15 cellular contexts compared by ENCODE assay signal in genomic region chr22:47310601-47311000, GRCh38.
DNase-seq lines count a peak whose midpoint lies in the region; ATAC-seq and TF ChIP-seq lines count a peak whose summit lies in the region.
"Had no signal": no experiment of that assay in that cellular context is flagged by ENCODE, and none has a peak within 500 bp of the region (broad histone marks: within the 10 kb centered on the region; RNA-seq: fewer than 3 reads in every experiment).

No MANE protein-coding gene starts in this region.

- H3K27ac ChIP-seq in PC-3 (ENCODE audit: low read length) (peak overlapping the region; percentile 83), brain microvascular endothelial cell (no peak overlapping the region)
- H3K27ac ChIP-seq in CD4-positive, alpha-beta T cell (ENCODE audit: low read depth, low read length), result no peak overlapping the region

- no peaks in the 10 kb centered on the region for H3F3A ChIP-seq in PC-3 (ENCODE audit: low read length, unreplicated experiment)

- peaks cover 3% of the 10 kb centered on the region for H3K9me3 Mint-ChIP-seq in Calu3 (ENCODE audit: low read depth, unreplicated experiment)
- H3K9me3 Mint-ChIP-seq in CD4-positive, alpha-beta T cell, result peaks cover 11% of the 10 kb centered on the region

- no peaks in the 10 kb centered on the region for H3K36me3 ChIP-seq in PC-3 (ENCODE audit: low read depth, low read length)
- no peaks in the 10 kb centered on the region for H3K36me3 ChIP-seq in kidney epithelial cell (ENCODE audit: control insufficient read depth, insufficient read depth, low read length)
- no peaks in the 10 kb centered on the region for H3K36me3 ChIP-seq in brain microvascular endothelial cell (replicated peaks)
- H3K36me3 ChIP-seq: BE2C had no signal

- no peak overlapping the region for H3K4me3 Mint-ChIP-seq in Calu3 (ENCODE audit: low read depth, unreplicated experiment)
- H3K4me3 Mint-ChIP-seq in CD4-positive, alpha-beta T cell, result no peak overlapping the region
- H3K4me3 Mint-ChIP-seq: CD8-positive, alpha-beta T cell had no signal

- no peaks in the 10 kb centered on the region for H3K9me2 ChIP-seq in PC-3 (replicated peaks; ENCODE audit: low read length)

- peak overlapping the region; percentile 27 for H3K4me2 ChIP-seq in PC-3 (ENCODE audit: low read length)

- no peaks in the 10 kb centered on the region for H4K20me1 ChIP-seq in PC-3 (ENCODE audit: low read length)

- peak overlapping the region; percentile 50 for H3K27ac Mint-ChIP-seq in Calu3 (ENCODE audit: unreplicated experiment)
- no peak overlapping the region for H3K27ac Mint-ChIP-seq in CD4-positive, alpha-beta T cell
- H3K27ac Mint-ChIP-seq: CD8-positive, alpha-beta T cell had no signal

- POLR2A ChIA-PET in PC-3 (lab: Charles Lee; ENCODE audit: unreplicated experiment), result no interaction called here
- POLR2A ChIA-PET in CD4-positive, alpha-beta T cell (lab: Charles Lee), result no interaction called here

- H3K4me3 ChIP-seq in PC-3 (ENCODE audit: low read length), result peak overlapping the region; percentile 7; the same call in 1 of the 2 replicates
- no peak overlapping the region for H3K4me3 ChIP-seq in astrocyte of the spinal cord (ENCODE audit: low read depth, low read length)
- H3K4me3 ChIP-seq in kidney epithelial cell (ENCODE audit: low read depth, low read length), result no peak overlapping the region
- H3K4me3 ChIP-seq in brain microvascular endothelial cell (ENCODE audit: low read depth, low read length), result no peak overlapping the region

- no peaks in the 10 kb centered on the region for H3K27me3 ChIP-seq in PC-3 (ENCODE audit: low read length)
- no peaks in the 10 kb centered on the region for H3K27me3 ChIP-seq in kidney epithelial cell (ENCODE audit: control insufficient read depth, insufficient read depth, low read length)
- H3K27me3 ChIP-seq in CD4-positive, alpha-beta T cell (ENCODE audit: control insufficient read depth, insufficient read depth, low read length), result no peaks in the 10 kb centered on the region
- no peaks in the 10 kb centered on the region for H3K27me3 ChIP-seq in brain microvascular endothelial cell (replicated peaks)
- H3K27me3 ChIP-seq: BE2C had no signal

- peak; percentile 85 for ATAC-seq in PC-3
- ATAC-seq in CD4-positive, alpha-beta T cell (ENCODE audit: poor library complexity), result no peak
- ATAC-seq: CD8-positive, alpha-beta T cell had no signal

- peaks cover 19% of the 10 kb centered on the region for H3K4me1 Mint-ChIP-seq in Calu3 (ENCODE audit: low read depth, unreplicated experiment)
- no peaks in the 10 kb centered on the region for H3K4me1 Mint-ChIP-seq in CD4-positive, alpha-beta T cell (ENCODE audit: low read depth)

- H3K9me3 ChIP-seq in PC-3 (ENCODE audit: low read length), result no peaks in the 10 kb centered on the region
- no peaks in the 10 kb centered on the region for H3K9me3 ChIP-seq in CD4-positive, alpha-beta T cell (ENCODE audit: control insufficient read depth, low read length)
- H3K9me3 ChIP-seq: BE2C had no signal

- no peaks in the 10 kb centered on the region for H3K36me3 Mint-ChIP-seq in Calu3 (ENCODE audit: insufficient read depth, unreplicated experiment)
- no peaks in the 10 kb centered on the region for H3K36me3 Mint-ChIP-seq in CD4-positive, alpha-beta T cell (ENCODE audit: low read depth)
- H3K36me3 Mint-ChIP-seq: CD8-positive, alpha-beta T cell had no signal

- in situ Hi-C loops in astrocyte of the spinal cord (cut with HindIII; ENCODE audit: low sequenced_read_pairs), result no loop called here
- in situ Hi-C loops in brain microvascular endothelial cell (cut with HindIII; ENCODE audit: low pct_ligation_motif_present, low sequenced_read_pairs), result no loop called here

- H3K4me1 ChIP-seq in PC-3 (ENCODE audit: insufficient read depth, low read length), result peaks cover 37% of the 10 kb centered on the region
- H3K4me1 ChIP-seq: BE2C had no signal

- peak overlapping the region; percentile 19; the same call in 1 of the 2 replicates for H3K9ac ChIP-seq in PC-3 (ENCODE audit: low read length)

- DNase-seq in Calu3 (no peak), PC-3 (peak; percentile 94), astrocyte of the spinal cord (ENCODE audit: low read depth, low spot score) (peak; percentile 32), kidney epithelial cell (ENCODE audit: low read depth) (peak; percentile 43), NCI-H1436 treated with DMSO at 0.1 percent for 48 hours (lab: John Stamatoyannopoulos, UW) (no peak), brain microvascular endothelial cell (no peak)
- DNase-seq in CD4-positive, alpha-beta T cell, result no peak
- no peak for DNase-seq in stimulated activated CD4-positive, alpha-beta T cell treated with anti-CD3 and anti-CD28 coated beads, Interleukin-12 subunit alpha, Interleukin-12 subunit beta, amount 100 ng/mL, for 4 hours
- DNase-seq: ACHN; BE2C; CD8-positive, alpha-beta T cell; NCI-H146; NCI-H345; NCI-H69; SHP77 had no signal

- CTCF ChIA-PET in Calu3 (lab: Charles Lee) (no interaction called here), PC-3 (lab: Charles Lee) (no interaction called here)
- CTCF ChIA-PET in CD4-positive, alpha-beta T cell (lab: Charles Lee), result no interaction called here

- no peaks in the 10 kb centered on the region for H3K27me3 Mint-ChIP-seq in Calu3 (ENCODE audit: unreplicated experiment)
- H3K27me3 Mint-ChIP-seq in CD4-positive, alpha-beta T cell, result peaks cover 5% of the 10 kb centered on the region

- no peak overlapping the region for H2AFZ ChIP-seq in PC-3 (ENCODE audit: low read length)

- intact Hi-C loops in Calu3 (cut with micrococcal nuclease; ENCODE audit: unreplicated experiment) (no loop called here), PC-3 (cut with micrococcal nuclease) (no loop called here)
- intact Hi-C loops in CD4-positive, alpha-beta T cell (cut with DNase I, micrococcal nuclease), result no loop called here

- H3K79me2 ChIP-seq in PC-3 (ENCODE audit: low read length), result no peaks in the 10 kb centered on the region

- BruUV-seq in Calu3 (replicated peaks; lab: Mats Ljungman, UMichigan) (no TSS peak), PC-3 (replicated peaks; lab: Mats Ljungman, UMichigan) (no TSS peak)

- TF ChIP-seq CTCF in Calu3 (IDR thresholded peaks at IDR 0.05; ENCODE audit: unreplicated experiment) (no peak), PC-3 (conservative IDR thresholded peaks at IDR 0.05; ENCODE audit: low read depth, low read length) (no peak), astrocyte of the spinal cord (IDR thresholded peaks at IDR 0.05; ENCODE audit: low read depth, low read length) (no peak), kidney epithelial cell (IDR thresholded peaks at IDR 0.05; ENCODE audit: insufficient read depth, low read length, poor library complexity, severe bottlenecking) (no peak), brain microvascular endothelial cell (IDR thresholded peaks at IDR 0.05; ENCODE audit: low read depth, low read length, missing control alignments) (no peak)
- TF ChIP-seq CTCF in CD4-positive, alpha-beta T cell (IDR thresholded peaks at IDR 0.05), result no peak

Comparison
In these comparisons a context has a peak if more than half of its experiments do, and no peak if none do; other contexts are left out.
1. DNase-seq: peak in PC-3 (single experiment), astrocyte of the spinal cord (single experiment) and kidney epithelial cell (single experiment); none in Calu3 (single experiment), CD4-positive, alpha-beta T cell (0 of 10), stimulated activated CD4-positive, alpha-beta T cell treated with anti-CD3 and anti-CD28 coated beads, Interleukin-12 subunit alpha, Interleukin-12 subunit beta, amount 100 ng/mL, for 4 hours (single experiment), NCI-H1436 treated with DMSO at 0.1 percent for 48 hours (single experiment) and brain microvascular endothelial cell (single experiment).